ENCODE assay signal across 1 cellular context in genomic region chr2:120289221-120289906, GRCh38.
TF ChIP-seq lines count a peak whose summit lies in the region.

No MANE protein-coding gene starts in this region.

TF ChIP-seq in HCT116, 20 proteins besides CTCF, POLR2A, EP300 and RAD21 (continued from another document):
- TF ChIP-seq ELF1 (IDR thresholded peaks at IDR 0.05; ENCODE audit: borderline replicate concordance, low read depth) (no peak), CEBPB (IDR thresholded peaks at IDR 0.05; ENCODE audit: low read depth) (no peak), EZH2phosphoT487 (IDR thresholded peaks at IDR 0.05; ENCODE audit: borderline replicate concordance) (no peak), ZFX (IDR thresholded peaks at IDR 0.05) (no peak), EGR1 (IDR thresholded peaks at IDR 0.05; ENCODE audit: low read depth) (no peak), YY1 (IDR thresholded peaks at IDR 0.05; ENCODE audit: extremely low read depth, insufficient replicate concordance, low read depth, low read length) (no peak)
